ENCODE assay signal across 29 cellular contexts in genomic region chr16:48146710-48147109, GRCh38. TPM values are rescaled to one million over a fixed set of nuclear protein-coding genes. Genes with fewer than 3 reads are reported as not detected.
"Had no signal": no experiment of that assay in that cellular context is flagged by ENCODE, and none has a peak within 500 bp of the region (broad histone marks: within the 10 kb centered on the region; RNA-seq: fewer than 3 reads in every experiment).

No MANE protein-coding gene starts in this region.

- H3K27me3 ChIP-seq: colonic mucosa, gastrocnemius medialis, right atrium auricular region, upper lobe of right lung, vagina had no signal

- H3K4me3 ChIP-seq: colonic mucosa, gastrocnemius medialis, lung, mucosa of descending colon, prostate gland, right atrium auricular region, skin epidermis, spleen, suprapubic skin, transverse colon, upper lobe of right lung, vagina had no signal

- ATAC-seq: esophagus mucosa, gastrocnemius medialis, left lobe of liver, mucosa of descending colon, upper lobe of right lung had no signal

- H3K36me3 ChIP-seq: colonic mucosa, gastrocnemius medialis, prostate gland, right atrium auricular region, spleen, suprapubic skin, transverse colon, upper lobe of right lung, vagina had no signal

- H3K27ac ChIP-seq: colonic mucosa, epithelial cell of prostate, gastrocnemius medialis, prostate gland, right atrium auricular region, skin epidermis, spleen, suprapubic skin, transverse colon, upper lobe of right lung, vagina had no signal

- DNase-seq: colonic mucosa; effector CD8-positive, alpha-beta T cell; endodermal cell; foreskin fibroblast; gastrocnemius medialis; head of caudate nucleus; kidney; mucosa of descending colon; naive B cell; nephron progenitor cell; nucleus accumbens; spleen; stimulated activated CD4-positive, alpha-beta T cell treated with anti-CD3 and anti-CD28 coated beads, Interleukin-4, amount 100 ng/mL, for 4 hours; stimulated activated naive B cell treated with anti-CD40 and anti-IgM and Interleukin-4, amounts not matched to agents 10 μg/mL and 1 μg/mL and 100 μg/mL, for 72 hours; transverse colon; upper lobe of right lung had no signal

- H3K9me3 ChIP-seq: colonic mucosa, mucosa of descending colon, prostate gland, suprapubic skin, transverse colon, upper lobe of right lung, vagina had no signal

- H3K4me1 ChIP-seq: colonic mucosa, gastrocnemius medialis, prostate gland, right atrium auricular region, spleen, suprapubic skin, transverse colon, upper lobe of right lung, vagina had no signal

RNA-seq across cellular contexts. Expression of gene ABCC12, which starts 9.1 kb away (rescaled TPM):
- total RNA-seq: colonic mucosa, esophagus mucosa, glomerular endothelial cell, kidney, lung, mesothelial cell of epicardium, mucosa of descending colon, osteocyte, right atrium auricular region, spleen, suprapubic skin, transverse colon, upper lobe of right lung, vagina had no signal
- polyA plus RNA-seq: liver, lung, spleen had no signal
